Comparison of ENCODE assay signal across 21 cellular contexts in the genomic region with DNA sequence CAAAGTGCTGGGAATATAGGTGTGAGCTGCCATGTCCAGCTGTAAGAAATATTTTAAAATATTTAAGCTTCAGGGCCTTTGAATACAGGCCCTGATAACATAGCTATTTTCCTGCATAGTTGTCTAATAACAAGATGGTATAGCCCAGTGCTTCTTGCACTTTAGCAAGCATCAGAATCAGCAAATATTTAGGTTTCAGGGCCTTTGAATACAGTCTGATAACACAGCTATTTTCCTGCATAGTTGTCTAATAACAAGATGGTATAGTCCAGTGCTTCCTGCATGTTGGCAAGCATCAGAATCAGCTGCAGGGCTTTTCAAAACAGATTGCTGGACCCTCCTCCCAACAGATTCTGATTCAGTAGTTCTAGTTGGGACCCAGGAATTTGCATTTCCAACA.
"Had no signal": no experiment of that assay in that cellular context is flagged by ENCODE, and none has a peak within 500 bp of the region (broad histone marks: within the 10 kb centered on the region; RNA-seq: fewer than 3 reads in every experiment).

No MANE protein-coding gene starts in this region.

- H3K27me3 ChIP-seq: adrenal gland, ascending aorta, brain microvascular endothelial cell, foreskin keratinocyte, neural progenitor cell, spleen, tibial artery had no signal

- H3K27ac ChIP-seq: adrenal gland, ascending aorta, brain microvascular endothelial cell, foreskin keratinocyte, lower lobe of right lung, neural progenitor cell, spleen, tibial artery had no signal

- DNase-seq: activated CD4-positive, alpha-beta T cell treated with anti-CD3 and anti-CD28 coated beads, Interleukin-2, amount 10 ng/mL, durations not matched to agents 7 days and 5 days; activated CD4-positive, CD25-positive, alpha-beta regulatory T cell treated with anti-CD3 and anti-CD28 coated beads, Interleukin-2, amount 50 U/mL, for 72 hours; activated CD8-positive, alpha-beta T cell treated with anti-CD3 and anti-CD28 coated beads, Interleukin-2, amount 10 ng/mL, durations not matched to agents 7 days and 5 days; adrenal gland; brain microvascular endothelial cell; central memory CD4-positive, alpha-beta T cell; dermis blood vessel endothelial cell; effector CD8-positive, alpha-beta T cell; foreskin keratinocyte; immature natural killer cell; lower lobe of right lung; mesendoderm; naive thymus-derived CD4-positive, alpha-beta T cell; posterior cingulate gyrus; retina; spleen; stimulated activated CD4-positive, alpha-beta T cell treated with anti-CD3 and anti-CD28 coated beads, Interleukin-4, amount 100 ng/mL, for 1 hour; tibial artery had no signal

- H3K4me2 ChIP-seq: neural progenitor cell had no signal

- H2AFZ ChIP-seq: neural progenitor cell had no signal

- H3K4me3 ChIP-seq: adrenal gland, ascending aorta, lower lobe of right lung, neural progenitor cell, spleen, tibial artery had no signal

- ATAC-seq: activated CD8-positive, alpha-beta T cell treated with anti-CD3 and anti-CD28 coated beads, Interleukin-2, amount 10 ng/mL, durations not matched to agents 7 days and 5 days; activated T-helper 17 cell treated with anti-CD3 and anti-CD28 coated beads, Interleukin-2, amount 50 U/mL, for 72 hours; foreskin keratinocyte; naive thymus-derived CD4-positive, alpha-beta T cell had no signal

- H3K9me3 ChIP-seq: adrenal gland, ascending aorta, lower lobe of right lung, spleen, tibial artery had no signal

- H3K4me1 ChIP-seq: foreskin keratinocyte had no signal

- H3K36me3 ChIP-seq: brain microvascular endothelial cell, neural progenitor cell had no signal

- H3K9ac ChIP-seq: neural progenitor cell had no signal
